In genomic region chr12:63151061-63151897, GRCh38 we compare ENCODE assay signal across 8 cellular contexts. TPM values are rescaled to one million over a fixed set of nuclear protein-coding genes. Genes with fewer than 3 reads are reported as not detected.
A peak's percentile ranks its signal among the peaks of the same experiment; 100 is the strongest.
DNase-seq lines count a peak whose midpoint lies in the region; ATAC-seq and TF ChIP-seq lines count a peak whose summit lies in the region.

AVPR1A (minus strand) TSS chr12:63151201; CDS start chr12:63150836, 365 bp downstream.

- H3K4me3 ChIP-seq in AG09309 (ENCODE audit: control insufficient read depth, low read depth, low read length) (peak within 1 kb of the TSS; percentile 17), HUES6 (ENCODE audit: low read depth, low read length) (peak within 1 kb of the TSS; percentile 71), BE2C (ENCODE audit: low read depth, low read length) (no peak within 1 kb of the TSS)

- no peaks in the 10 kb centered on the region for H3K36me3 ChIP-seq in HUES6 (ENCODE audit: control insufficient read depth, insufficient read depth, low read length)
- no peaks in the 10 kb centered on the region for H3K36me3 ChIP-seq in BE2C

- peaks cover 4% of the 10 kb centered on the region; the same call in 1 of the 2 replicates for H3K4me1 ChIP-seq in HUES6 (ENCODE audit: control insufficient read depth, insufficient read depth, low read length)
- no peaks in the 10 kb centered on the region for H3K4me1 ChIP-seq in BE2C

- peak within 1 kb of the TSS; percentile 16 for H3K9ac ChIP-seq in HUES6 (ENCODE audit: low read length)

- ATAC-seq in HG03095 (IDR thresholded peaks at IDR 0.05; ENCODE audit: unreplicated experiment), result no peak

- TF ChIP-seq CTCF in AG09309 (IDR thresholded peaks at IDR 0.05; ENCODE audit: control insufficient read depth, insufficient read depth, low read depth, low read length, missing control alignments) (no peak), brain (conservative IDR thresholded peaks at IDR 0.05) (no peak), BE2C (IDR thresholded peaks at IDR 0.05; ENCODE audit: low read depth, low read length) (no peak)

- peak within 1 kb of the TSS; percentile 86 to 90 (median 89) for H3K4me3 Mint-ChIP-seq in brain

- H3K9me3 ChIP-seq in HUES6 (ENCODE audit: control insufficient read depth, insufficient read depth, low read depth, low read length) (peaks cover 8% of the 10 kb centered on the region; the same call in 1 of the 2 replicates), BE2C (no peaks in the 10 kb centered on the region)

- H3K36me3 Mint-ChIP-seq in brain, result no peaks in the 10 kb centered on the region

- DNase-seq in AG09309 (ENCODE audit: low read depth), result no peak
- DNase-seq in kidney tubule cell (ENCODE audit: low spot score), result peak; percentile 17
- DNase-seq in BE2C, result no peak
- DNase-seq in Kasumi-1 (lab: John Stamatoyannopoulos, UW), result no peak

- H3K27ac Mint-ChIP-seq in brain, result peak within 1 kb of the TSS in 2 of 5 experiments; percentile 20 to 25

- peaks cover 24% of the 10 kb centered on the region for H3K4me1 Mint-ChIP-seq in brain

- H3K27me3 Mint-ChIP-seq in brain, result peaks cover 70% of the 10 kb centered on the region

- no peak within 1 kb of the TSS for H3K27ac ChIP-seq in HUES6 (ENCODE audit: low read depth, low read length)
- H3K27ac ChIP-seq in temporal lobe (ENCODE audit: low read depth, low read length), result no peak within 1 kb of the TSS

- peaks cover 3 to 13% (median 5%) of the 10 kb centered on the region in 5 experiments for H3K9me3 Mint-ChIP-seq in brain

- H3K27me3 ChIP-seq in HUES6 (ENCODE audit: control insufficient read depth, insufficient read depth, low read length) (peaks cover 62% of the 10 kb centered on the region), BE2C (peaks cover 30% of the 10 kb centered on the region)

RNA-seq across cellular contexts. Expression of gene AVPR1A, which starts in this region (rescaled TPM):
- polyA plus RNA-seq in brain (ENCODE audit: insufficient read depth, low read depth, low replicate concordance), result 0.14 TPM
- 12.8 TPM for total RNA-seq in temporal lobe
- polyA plus RNA-seq in BE2C (2012; ENCODE audit: insufficient read depth, insufficient read length, low read depth), result 0.66 TPM
